In genomic region chr13:80339841-80340642, GRCh38 we compare ENCODE assay signal across 8 cellular contexts. TPM values are rescaled to one million over a fixed set of nuclear protein-coding genes. Genes with fewer than 3 reads are reported as not detected.
DNase-seq lines count a peak whose midpoint lies in the region; ATAC-seq, FAIRE-seq and TF ChIP-seq lines count a peak whose summit lies in the region.

No MANE protein-coding gene starts in this region.

- H3K4me3 Mint-ChIP-seq in stimulated activated naive B cell treated with anti-CD40 and anti-IgM and Interleukin-4, amounts not matched to agents 10 μg/mL and 1 μg/mL and 100 μg/mL, for 72 hours: no peak overlapping the region

- no peak for FAIRE-seq in H54 (lab: Jason Lieb, UNC)

- BruUV-seq in PC-9 (replicated peaks; lab: Mats Ljungman, UMichigan): TSS peak; percentile 74

- H4K20me1 ChIP-seq in DND-41 (ENCODE audit: insufficient read depth, low read length): peaks cover 39% of the 10 kb centered on the region
- H4K20me1 ChIP-seq in PC-9 (ENCODE audit: insufficient read depth): peaks cover 20% of the 10 kb centered on the region

- H3F3A ChIP-seq in PC-9 (ENCODE audit: insufficient read depth, low read depth): no peaks in the 10 kb centered on the region; the same call in 1 of the 2 replicates

- H3K4me3 ChIP-seq in DND-41 (ENCODE audit: low read depth in 1 of 2, low read length in 2 of 2) (peak overlapping the region; percentile 47 to 93), PC-9 (peak overlapping the region; percentile 94), cardiac fibroblast (replicated peaks in 1 of 2; ENCODE audit: low read depth in 2 of 2, low read length in 2 of 2) (peak overlapping the region; percentile 73 to 97)

- H3K9me3 ChIP-seq in DND-41 (ENCODE audit: insufficient read depth, low read length, severe bottlenecking): no peaks in the 10 kb centered on the region
- no peaks in the 10 kb centered on the region for H3K9me3 ChIP-seq in PC-9 (ENCODE audit: insufficient read depth, low read depth)

- CTCF ChIA-PET in PC-9 (lab: Charles Lee): interaction anchor here (0.6 kb wide), 2 partner anchors 234 to 619 kb away, joined by 3 to 4 read pairs; no protein-coding TSS in a partner anchor

- peaks cover 58% of the 10 kb centered on the region for H3K27me3 ChIP-seq in DND-41 (ENCODE audit: insufficient read depth, low read length, poor library complexity)
- no peaks in the 10 kb centered on the region for H3K27me3 ChIP-seq in PC-9 (ENCODE audit: insufficient read depth, low read depth)

- H3K9me3 Mint-ChIP-seq in stimulated activated naive B cell treated with anti-CD40 and anti-IgM and Interleukin-4, amounts not matched to agents 10 μg/mL and 1 μg/mL and 100 μg/mL, for 72 hours: no peaks in the 10 kb centered on the region

- peaks cover 7 to 19% of the 10 kb centered on the region in 2 donors for H3K27me3 Mint-ChIP-seq in stimulated activated naive B cell treated with anti-CD40 and anti-IgM and Interleukin-4, amounts not matched to agents 10 μg/mL and 1 μg/mL and 100 μg/mL, for 72 hours

- DNase-seq in DND-41 (no peak), H54 (ENCODE audit: insufficient read length, low spot score) (peak; percentile 23), PC-9 (peak in 1 of 2 experiments; percentile 35), cardiac fibroblast (ENCODE audit: low read depth in 2 of 2) (peak; percentile 43 to 46), kidney glomerular epithelial cell (lab: John Stamatoyannopoulos, UW) (peak; percentile 31)
- DNase-seq in stimulated activated naive B cell treated with anti-CD40 and anti-IgM and Interleukin-4, amounts not matched to agents 10 μg/mL and 1 μg/mL and 100 μg/mL, for 72 hours: no peak
- DNase-seq in activated effector memory CD4-positive, alpha-beta T cell treated with Interleukin-2 at 50 U/mL for 16 hours: no peak

- H3K4me1 ChIP-seq in DND-41 (ENCODE audit: insufficient read depth, low read length): peaks cover 50% of the 10 kb centered on the region
- peaks cover 16% of the 10 kb centered on the region for H3K4me1 ChIP-seq in PC-9 (replicated peaks; ENCODE audit: insufficient read depth)

- ATAC-seq in DND-41 (ENCODE audit: insufficient read depth, low read depth): peak; percentile 16
- peak; percentile 6 to 11 for ATAC-seq in stimulated activated naive B cell treated with anti-CD40 and anti-IgM and Interleukin-4, amounts not matched to agents 10 μg/mL and 1 μg/mL and 100 μg/mL, for 72 hours (replicated peaks)
- no peak for ATAC-seq in GM21390 (IDR thresholded peaks at IDR 0.05; ENCODE audit: unreplicated experiment)

- H3K36me3 Mint-ChIP-seq in stimulated activated naive B cell treated with anti-CD40 and anti-IgM and Interleukin-4, amounts not matched to agents 10 μg/mL and 1 μg/mL and 100 μg/mL, for 72 hours: peaks cover 6 to 10% of the 10 kb centered on the region in 2 donors

- peak overlapping the region; percentile 84 for H3K27ac Mint-ChIP-seq in stimulated activated naive B cell treated with anti-CD40 and anti-IgM and Interleukin-4, amounts not matched to agents 10 μg/mL and 1 μg/mL and 100 μg/mL, for 72 hours

- peaks cover 11% of the 10 kb centered on the region for H3K36me3 ChIP-seq in DND-41 (ENCODE audit: insufficient read depth, low read length)
- peaks cover 9% of the 10 kb centered on the region; the same call in 1 of the 2 replicates for H3K36me3 ChIP-seq in PC-9 (ENCODE audit: low read depth)

- peaks cover 29% of the 10 kb centered on the region for H3K79me2 ChIP-seq in DND-41 (ENCODE audit: insufficient read depth, low read length)
- peaks cover 56% of the 10 kb centered on the region for H3K79me2 ChIP-seq in PC-9 (ENCODE audit: low read depth)

- H3K4me2 ChIP-seq in DND-41 (ENCODE audit: insufficient read depth, low read length) (peak overlapping the region; percentile 100), PC-9 (peak overlapping the region; percentile 91)

- POLR2A ChIA-PET in PC-9 (lab: Charles Lee; ENCODE audit: unreplicated experiment): interaction anchor here (0.6 kb wide), 3 partner anchors 407 to 659 kb away, joined by 3 to 4 read pairs (median 4); no protein-coding TSS in a partner anchor

- 0 out of 2 replicates have a peak, but pooled peaks have one; percentile 16 for TF ChIP-seq POLR2A in H54 (IDR thresholded peaks at IDR 0.05; ENCODE audit: low read depth, low read length)

- no peaks in the 10 kb centered on the region for H3K9me2 ChIP-seq in PC-9 (ENCODE audit: insufficient read depth)

- H3K4me1 Mint-ChIP-seq in stimulated activated naive B cell treated with anti-CD40 and anti-IgM and Interleukin-4, amounts not matched to agents 10 μg/mL and 1 μg/mL and 100 μg/mL, for 72 hours: peaks cover 14 to 20% of the 10 kb centered on the region in 2 donors

- no peak for TF ChIP-seq CTCF in DND-41 (IDR thresholded peaks at IDR 0.05; ENCODE audit: borderline replicate concordance, extremely low read depth, low read length, poor library complexity, severe bottlenecking)
- no peak for TF ChIP-seq CTCF in PC-9 (conservative IDR thresholded peaks at IDR 0.05)
- TF ChIP-seq CTCF in cardiac fibroblast (IDR thresholded peaks at IDR 0.05; ENCODE audit: low read depth, low read length): no peak

- H2AFZ ChIP-seq in DND-41 (ENCODE audit: low read depth, low read length) (peak overlapping the region; percentile 83), PC-9 (peak overlapping the region; percentile 87)

- H3K9ac ChIP-seq in DND-41 (ENCODE audit: low read depth, low read length): peak overlapping the region; percentile 58

- intact Hi-C loops in PC-9 (cut with micrococcal nuclease; ENCODE audit: unreplicated experiment): loop anchor here (1.0 to 10.0 kb wide), 7 partner anchors 207 to 938 kb away; no protein-coding TSS in a partner anchor

- H3K27ac ChIP-seq in DND-41 (ENCODE audit: low read length): peak overlapping the region; percentile 56
- H3K27ac ChIP-seq in PC-9: peak overlapping the region; percentile 72

RNA-seq across cellular contexts. Expression of gene SPRY2, which starts 0.9 kb away (rescaled TPM):
- total RNA-seq in PC-9 (2021): 13.4 and 15.8 TPM in 2 replicates

Comparison
In these comparisons a context has a peak if more than half of its experiments do, and no peak if none do; other contexts are left out.
1. DNase-seq: peak in H54 (single experiment), cardiac fibroblast (2 of 2) and kidney glomerular epithelial cell (single experiment); none in DND-41 (single experiment), stimulated activated naive B cell treated with anti-CD40 and anti-IgM and Interleukin-4, amounts not matched to agents 10 μg/mL and 1 μg/mL and 100 μg/mL, for 72 hours (single experiment) and activated effector memory CD4-positive, alpha-beta T cell treated with Interleukin-2 at 50 U/mL for 16 hours (single experiment).
2. Peak in every context shown above with its lines, with median percentiles within 50 percentile points of each other: H3K4me3 ChIP-seq.